Comparison of ENCODE assay signal across 8 cellular contexts in genomic region chr7:30433082-30433481, GRCh38. TPM values are rescaled to one million over a fixed set of nuclear protein-coding genes. Genes with fewer than 3 reads are reported as not detected.
DNase-seq lines count a peak whose midpoint lies in the region; ATAC-seq and TF ChIP-seq lines count a peak whose summit lies in the region.
"Had no signal": no experiment of that assay in that cellular context is flagged by ENCODE, and none has a peak within 500 bp of the region (broad histone marks: within the 10 kb centered on the region; RNA-seq: fewer than 3 reads in every experiment).

No MANE protein-coding gene starts in this region.

- H3K27me3 Mint-ChIP-seq in glutamatergic neuron (ENCODE audit: unreplicated experiment): peaks cover 3% of the 10 kb centered on the region

- H3K36me3 Mint-ChIP-seq in glutamatergic neuron (ENCODE audit: unreplicated experiment): peaks cover 7% of the 10 kb centered on the region

- intact Hi-C loops in left lung (cut with DNase I): no loop called here
- intact Hi-C loops in thyroid gland (cut with DNase I): no loop called here

- H3K4me3 Mint-ChIP-seq in glutamatergic neuron (ENCODE audit: unreplicated experiment): no peak overlapping the region

- H3K36me3 ChIP-seq in Karpas-422 (ENCODE audit: insufficient read depth, low read length) (peaks cover 15% of the 10 kb centered on the region), brain microvascular endothelial cell (replicated peaks) (peaks cover 6% of the 10 kb centered on the region), left lung (peaks cover 0 to 67% of the 10 kb centered on the region in 2 donors), thyroid gland (peaks cover 16 to 45% of the 10 kb centered on the region in 2 donors)

- in situ Hi-C loops in brain microvascular endothelial cell (cut with HindIII; ENCODE audit: low pct_ligation_motif_present, low sequenced_read_pairs): no loop called here

- no peaks in the 10 kb centered on the region for H3K9me2 ChIP-seq in Karpas-422 (replicated peaks; ENCODE audit: insufficient read depth, low read length)

- no peak overlapping the region for H2AFZ ChIP-seq in Karpas-422 (ENCODE audit: low read length)

- no peaks in the 10 kb centered on the region for H3K9me3 Mint-ChIP-seq in glutamatergic neuron (ENCODE audit: unreplicated experiment)

- TF ChIP-seq CTCF in brain microvascular endothelial cell (IDR thresholded peaks at IDR 0.05; ENCODE audit: low read depth, low read length, missing control alignments): no peak
- no peak for TF ChIP-seq CTCF in left lung (IDR thresholded peaks at IDR 0.05)
- TF ChIP-seq CTCF in thyroid gland (IDR thresholded peaks at IDR 0.05): no peak
- TF ChIP-seq CTCF in glutamatergic neuron (IDR thresholded peaks at IDR 0.05; ENCODE audit: partially characterized antibody, unreplicated experiment): no peak

- ATAC-seq in left lung: peak; percentile 84
- ATAC-seq in GM21390 (IDR thresholded peaks at IDR 0.05; ENCODE audit: unreplicated experiment): no peak
- ATAC-seq in GM18870 (IDR thresholded peaks at IDR 0.05; ENCODE audit: unreplicated experiment): no peak

- 10 to 14% methylated on average over 3 of the region's 3 CpGs for WGBS in thyroid gland, 2 donors

- no peaks in the 10 kb centered on the region for H3K9me3 ChIP-seq in Karpas-422 (ENCODE audit: low read length)
- no peaks in the 10 kb centered on the region for H3K9me3 ChIP-seq in left lung
- no peaks in the 10 kb centered on the region for H3K9me3 ChIP-seq in thyroid gland

- H3K27ac Mint-ChIP-seq in glutamatergic neuron (ENCODE audit: unreplicated experiment): no peak overlapping the region

- H3K4me1 Mint-ChIP-seq in glutamatergic neuron (ENCODE audit: low read depth, unreplicated experiment): peaks cover 3% of the 10 kb centered on the region

- H3K79me2 ChIP-seq in Karpas-422 (ENCODE audit: low read length): no peaks in the 10 kb centered on the region

- no peaks in the 10 kb centered on the region for H3K27me3 ChIP-seq in Karpas-422 (ENCODE audit: low read length)
- H3K27me3 ChIP-seq in brain microvascular endothelial cell (replicated peaks): no peaks in the 10 kb centered on the region
- H3K27me3 ChIP-seq in left lung: no peaks in the 10 kb centered on the region
- no peaks in the 10 kb centered on the region for H3K27me3 ChIP-seq in thyroid gland

- no peaks in the 10 kb centered on the region for H4K20me1 ChIP-seq in Karpas-422 (ENCODE audit: insufficient read depth, low read depth, low read length)

- peak in 1 of 2 donors; percentile 42 for TF ChIP-seq POLR2A in thyroid gland (IDR thresholded peaks at IDR 0.05)

- H3K4me3 ChIP-seq in Karpas-422 (ENCODE audit: low read length) (no peak overlapping the region), brain microvascular endothelial cell (ENCODE audit: low read depth, low read length) (no peak overlapping the region), left lung (no peak overlapping the region), thyroid gland (replicated peaks in 1 of 3) (no peak overlapping the region)

- H3K27ac ChIP-seq in Karpas-422 (ENCODE audit: low read length) (peak overlapping the region; percentile 75), brain microvascular endothelial cell (no peak overlapping the region), left lung (peak overlapping the region; percentile 60 to 82), thyroid gland (peak overlapping the region; percentile 82 to 98 (median 93))

- peak overlapping the region; percentile 45 for H3K4me2 ChIP-seq in Karpas-422 (ENCODE audit: low read depth, low read length, poor library complexity, severe bottlenecking)

- peaks cover 75% of the 10 kb centered on the region for H3K4me1 ChIP-seq in Karpas-422 (ENCODE audit: low read length)
- peaks cover 30 to 92% of the 10 kb centered on the region in 2 donors for H3K4me1 ChIP-seq in left lung
- peaks cover 54 to 72% of the 10 kb centered on the region in 2 donors for H3K4me1 ChIP-seq in thyroid gland

- H3K9ac ChIP-seq in Karpas-422 (ENCODE audit: low read length): peak overlapping the region; percentile 13; the same call in 1 of the 2 replicates

- peak; percentile 57 for DNase-seq in Karpas-422
- DNase-seq in brain microvascular endothelial cell: peak; percentile 3
- DNase-seq in left lung: peak in 1 of 2 donors; percentile 82
- DNase-seq in thyroid gland: peak; percentile 86 to 88
- DNase-seq in glutamatergic neuron: no peak
- DNase-seq: stimulated activated CD4-positive, alpha-beta T cell treated with anti-CD3 and anti-CD28 coated beads, Interleukin-4, amount 100 ng/mL, for 1 hour had no signal

RNA-seq across cellular contexts. Expression of gene NOD1, which starts 45.5 kb away (rescaled TPM):
- total RNA-seq in Karpas-422 (2014; rRNA removed; shearing (Covaris generic); ENCODE audit: low replicate concordance): 4.5 and 6.7 TPM in 2 replicates
- total RNA-seq in left lung: 10 to 100 TPM; 18.4 to 22.6 TPM
- 10 to 100 TPM; 15.6 to 50.4 (median 26.7) TPM for total RNA-seq in thyroid gland
- 9.3 TPM for total RNA-seq in glutamatergic neuron (ENCODE audit: unreplicated experiment)
